ENCODE assay signal across 25 cellular contexts in genomic region chr2:2644040-2644439, GRCh38.
DNase-seq lines count a peak whose midpoint lies in the region; ATAC-seq, FAIRE-seq and TF ChIP-seq lines count a peak whose summit lies in the region.
"Had no signal": no experiment of that assay in that cellular context is flagged by ENCODE, and none has a peak within 500 bp of the region (broad histone marks: within the 10 kb centered on the region; RNA-seq: fewer than 3 reads in every experiment).

No MANE protein-coding gene starts in this region.

- peak overlapping the region; percentile 12 for H3K27ac Mint-ChIP-seq in activated CD4-positive, alpha-beta T cell treated with anti-CD3 and anti-CD28 coated beads, Interleukin-2, amount 10 ng/mL, durations not matched to agents 24 days and 14 days
- H3K27ac Mint-ChIP-seq in activated naive CD8-positive, alpha-beta T cell treated with anti-CD3 and anti-CD28 coated beads, Interleukin-2, amount 10 ng/mL, durations not matched to agents 7 days and 5 days: peak overlapping the region; percentile 59
- H3K27ac Mint-ChIP-seq in naive thymus-derived CD8-positive, alpha-beta T cell: peak overlapping the region in 9 of 10 donors; percentile 68 to 97 (median 86)
- H3K27ac Mint-ChIP-seq: activated T-cell treated with anti-CD3 and anti-CD28 coated beads, Interleukin-2, amount 50 U/mL, for 24 hours had no signal

- DNase-seq in activated CD4-positive, alpha-beta T cell treated with anti-CD3 and anti-CD28 coated beads, Interleukin-2, amount 10 ng/mL, durations not matched to agents 24 days and 14 days: no peak
- DNase-seq in activated CD4-positive, alpha-beta T cell treated with anti-CD3 and anti-CD28 coated beads, Interleukin-2, amount 50 U/mL, for 48 hours: no peak
- DNase-seq in GM12891 (ENCODE audit: insufficient read length, low spot score): no peak
- DNase-seq in activated naive CD8-positive, alpha-beta T cell treated with anti-CD3 and anti-CD28 coated beads, Interleukin-2, amount 10 ng/mL, durations not matched to agents 7 days and 5 days: no peak
- DNase-seq in naive thymus-derived CD8-positive, alpha-beta T cell: no peak
- DNase-seq in NCI-H2196 (lab: John Stamatoyannopoulos, UW; ENCODE audit: unreplicated experiment): no peak
- DNase-seq in SHP77 (lab: John Stamatoyannopoulos, UW): no peak
- no peak for DNase-seq in T1000 (lab: John Stamatoyannopoulos, UW)
- DNase-seq: activated gamma-delta T cell; activated T-cell treated with anti-CD3 and anti-CD28 coated beads, Interleukin-2, amount 50 U/mL, for 24 hours; AML-193; aorta; CD4-positive, alpha-beta memory T cell; colonic mucosa; effector CD4-positive, alpha-beta T cell; GOT3; KG1; left colon; NCI-H1092 treated with DMSO at 0.1 percent for 48 hours; NCI-H1694 treated with DMSO at 0.1 percent for 48 hours; right cardiac atrium; stimulated activated CD4-positive, alpha-beta T cell treated with anti-CD3 and anti-CD28 coated beads, Interleukin-1b, Interleukin-23, amount 100 ng/mL, for 48 hours; stimulated activated naive CD8-positive, alpha-beta T cell treated with anti-CD3 and anti-CD28 coated beads, Interleukin-15, amount 100 ng/mL, for 72 hours; uterus had no signal

- ATAC-seq in activated naive CD8-positive, alpha-beta T cell treated with anti-CD3 and anti-CD28 coated beads, Interleukin-2, amount 10 ng/mL, durations not matched to agents 7 days and 5 days (ENCODE audit: low read depth): no peak
- ATAC-seq in naive thymus-derived CD8-positive, alpha-beta T cell: no peak
- ATAC-seq: left colon; right cardiac atrium; stimulated activated naive CD8-positive, alpha-beta T cell treated with anti-CD3 and anti-CD28 coated beads, Interleukin-15, amount 100 ng/mL, for 72 hours had no signal

- H3K4me1 Mint-ChIP-seq in activated CD4-positive, alpha-beta T cell treated with anti-CD3 and anti-CD28 coated beads, Interleukin-2, amount 10 ng/mL, durations not matched to agents 24 days and 14 days: peaks cover 19% of the 10 kb centered on the region
- peaks cover 30% of the 10 kb centered on the region for H3K4me1 Mint-ChIP-seq in activated naive CD8-positive, alpha-beta T cell treated with anti-CD3 and anti-CD28 coated beads, Interleukin-2, amount 10 ng/mL, durations not matched to agents 7 days and 5 days
- H3K4me1 Mint-ChIP-seq in naive thymus-derived CD8-positive, alpha-beta T cell: peaks cover 26 to 52% (median 37%) of the 10 kb centered on the region in 4 donors

- no peak overlapping the region for H3K4me3 Mint-ChIP-seq in activated CD4-positive, alpha-beta T cell treated with anti-CD3 and anti-CD28 coated beads, Interleukin-2, amount 10 ng/mL, durations not matched to agents 24 days and 14 days
- no peak overlapping the region for H3K4me3 Mint-ChIP-seq in activated naive CD8-positive, alpha-beta T cell treated with anti-CD3 and anti-CD28 coated beads, Interleukin-2, amount 10 ng/mL, durations not matched to agents 7 days and 5 days
- H3K4me3 Mint-ChIP-seq in naive thymus-derived CD8-positive, alpha-beta T cell: peak overlapping the region in 1 of 10 donors; percentile 4
- H3K4me3 Mint-ChIP-seq: activated T-cell treated with anti-CD3 and anti-CD28 coated beads, Interleukin-2, amount 50 U/mL, for 24 hours; CD4-positive, alpha-beta memory T cell; stimulated activated naive CD8-positive, alpha-beta T cell treated with anti-CD3 and anti-CD28 coated beads, Interleukin-15, amount 100 ng/mL, for 72 hours had no signal

- H3K27me3 Mint-ChIP-seq in activated CD4-positive, alpha-beta T cell treated with anti-CD3 and anti-CD28 coated beads, Interleukin-2, amount 10 ng/mL, durations not matched to agents 24 days and 14 days: no peaks in the 10 kb centered on the region
- H3K27me3 Mint-ChIP-seq in activated naive CD8-positive, alpha-beta T cell treated with anti-CD3 and anti-CD28 coated beads, Interleukin-2, amount 10 ng/mL, durations not matched to agents 7 days and 5 days: no peaks in the 10 kb centered on the region
- peaks cover 0 to 5% (median 3%) of the 10 kb centered on the region in 5 donors for H3K27me3 Mint-ChIP-seq in naive thymus-derived CD8-positive, alpha-beta T cell

- intact Hi-C loops in activated CD4-positive, alpha-beta T cell treated with anti-CD3 and anti-CD28 coated beads, Interleukin-2, amount 10 ng/mL, durations not matched to agents 24 days and 14 days (cut with micrococcal nuclease): no loop called here

- no peaks in the 10 kb centered on the region for H3K9me3 Mint-ChIP-seq in activated CD4-positive, alpha-beta T cell treated with anti-CD3 and anti-CD28 coated beads, Interleukin-2, amount 10 ng/mL, durations not matched to agents 24 days and 14 days
- H3K9me3 Mint-ChIP-seq in activated naive CD8-positive, alpha-beta T cell treated with anti-CD3 and anti-CD28 coated beads, Interleukin-2, amount 10 ng/mL, durations not matched to agents 7 days and 5 days: peaks cover 8% of the 10 kb centered on the region
- H3K9me3 Mint-ChIP-seq in naive thymus-derived CD8-positive, alpha-beta T cell: peaks cover 0 to 4% (median 0%) of the 10 kb centered on the region in 9 donors
- H3K9me3 Mint-ChIP-seq: activated T-cell treated with anti-CD3 and anti-CD28 coated beads, Interleukin-2, amount 50 U/mL, for 24 hours had no signal

- no peak for TF ChIP-seq POLR2A in GM12891 (IDR thresholded peaks at IDR 0.05; ENCODE audit: low read depth, low read length)

- POLR2A ChIA-PET in activated naive CD8-positive, alpha-beta T cell treated with anti-CD3 and anti-CD28 coated beads, Interleukin-2, amount 10 ng/mL, durations not matched to agents 7 days and 5 days (lab: Charles Lee): no interaction called here
- POLR2A ChIA-PET in naive thymus-derived CD8-positive, alpha-beta T cell (lab: Charles Lee): no interaction called here

- FAIRE-seq in GM12891 (lab: Jason Lieb, UNC): peak; percentile 38
- FAIRE-seq: A204.1 had no signal

- H3K36me3 Mint-ChIP-seq in activated CD4-positive, alpha-beta T cell treated with anti-CD3 and anti-CD28 coated beads, Interleukin-2, amount 10 ng/mL, durations not matched to agents 24 days and 14 days (ENCODE audit: low read depth): no peaks in the 10 kb centered on the region
- peaks cover 3% of the 10 kb centered on the region for H3K36me3 Mint-ChIP-seq in activated naive CD8-positive, alpha-beta T cell treated with anti-CD3 and anti-CD28 coated beads, Interleukin-2, amount 10 ng/mL, durations not matched to agents 7 days and 5 days
- H3K36me3 Mint-ChIP-seq in naive thymus-derived CD8-positive, alpha-beta T cell: no peaks in the 10 kb centered on the region
- H3K36me3 Mint-ChIP-seq: CD4-positive, alpha-beta memory T cell had no signal

TF ChIP-seq in GM12891, 5 proteins besides CTCF, POLR2A, EP300 and RAD21:
- TF ChIP-seq PAX5 (IDR thresholded peaks at IDR 0.05; ENCODE audit: insufficient read depth, low read length, severe bottlenecking) (no peak), SPI1 (IDR thresholded peaks at IDR 0.05; ENCODE audit: low read depth, low read length) (no peak), POLR2AphosphoS5 (IDR thresholded peaks at IDR 0.05; ENCODE audit: low read depth, low read length) (no peak), TAF1 (IDR thresholded peaks at IDR 0.05; ENCODE audit: low read depth, low read length) (no peak), POU2F2 (IDR thresholded peaks at IDR 0.05; ENCODE audit: low read depth, low read length) (no peak)

Comparison
In these comparisons a context has a peak if more than half of its experiments do, and no peak if none do; other contexts are left out.
1. H3K27ac Mint-ChIP-seq: peak in every context shown above with its lines; median percentile 86 in naive thymus-derived CD8-positive, alpha-beta T cell; 59 in activated naive CD8-positive, alpha-beta T cell treated with anti-CD3 and anti-CD28 coated beads, Interleukin-2, amount 10 ng/mL, durations not matched to agents 7 days and 5 days; 12 in activated CD4-positive, alpha-beta T cell treated with anti-CD3 and anti-CD28 coated beads, Interleukin-2, amount 10 ng/mL, durations not matched to agents 24 days and 14 days.